Comparison of ENCODE assay signal across 8 cellular contexts in genomic region chr20:20237093-20237959, GRCh38.
A peak's percentile ranks its signal among the peaks of the same experiment; 100 is the strongest.
DNase-seq lines count a peak whose midpoint lies in the region; ATAC-seq and TF ChIP-seq lines count a peak whose summit lies in the region.

No MANE protein-coding gene starts in this region.

- WGBS in heart right ventricle, 2 donors, result 40 to 43% methylated on average over 11 of the region's 11 CpGs

- DNase-seq in SHP77 (lab: John Stamatoyannopoulos, UW) (peak; percentile 45 to 48), SHP77 treated with DMSO at 0.1 percent for 48 hours (lab: John Stamatoyannopoulos, UW) (no peak), NCI-H2029 treated with DMSO at 0.1 percent for 48 hours (lab: John Stamatoyannopoulos, UW) (peak; percentile 7), heart right ventricle (peak in 1 of 2 donors; percentile 37), gastrocnemius medialis (peak in 1 of 2 donors; percentile 49)
- DNase-seq in activated gamma-delta T cell treated with anti-CD3 and anti-CD28 coated beads, Interleukin-2, amount 50 U/mL, for 16 hours (ENCODE audit: low read depth), result peak; percentile 9

- H3K9me3 ChIP-seq in HEK293 (ENCODE audit: control insufficient read depth, insufficient read depth, low read depth, low read length), result no peaks in the 10 kb centered on the region
- no peaks in the 10 kb centered on the region for H3K9me3 ChIP-seq in heart right ventricle
- H3K9me3 ChIP-seq in gastrocnemius medialis, result no peaks in the 10 kb centered on the region

- intact Hi-C loops in heart right ventricle (cut with DNase I) (loop anchor here in 9 of 10 donors (1.0 to 10.0 kb wide), 7 partner anchors 63 to 155 kb away; no protein-coding TSS in a partner anchor), gastrocnemius medialis (cut with DNase I; ENCODE audit: low total_unique reads) (loop anchor here (1.0 kb wide), 2 partner anchors 107 to 153 kb away; no protein-coding TSS in a partner anchor)

- H3K4me3 ChIP-seq in HEK293 (ENCODE audit: low read depth, low read length), result no peak overlapping the region
- H3K4me3 ChIP-seq in heart right ventricle, result no peak overlapping the region
- H3K4me3 ChIP-seq in gastrocnemius medialis, result no peak overlapping the region

- POLR2A ChIA-PET in HEK293 (lab: Yijun Ruan, JAX), result no interaction called here

- CTCF ChIA-PET in HEK293 (lab: Yijun Ruan, JAX), result interaction anchor here (0.5 to 5.3 kb wide), 31 partner anchors 8 to 577 kb away, joined by 3 to 47 read pairs (median 4); no protein-coding TSS in a partner anchor

- H3K4me1 ChIP-seq in HEK293 (ENCODE audit: control insufficient read depth, insufficient read depth, low read length) (no peaks in the 10 kb centered on the region), heart right ventricle (peaks cover 0 to 10% (median 0%) of the 10 kb centered on the region in 9 donors), gastrocnemius medialis (peaks cover 10 to 11% of the 10 kb centered on the region in 2 donors)

- H3K36me3 ChIP-seq in HEK293 (ENCODE audit: control insufficient read depth in 2 of 2, insufficient read depth in 1 of 2, low read length in 2 of 2) (no peaks in the 10 kb centered on the region), heart right ventricle (no peaks in the 10 kb centered on the region), gastrocnemius medialis (no peaks in the 10 kb centered on the region)

- in situ Hi-C loops in gastrocnemius medialis (cut with MboI; ENCODE audit: low sequenced_read_pairs in 4 of 4), result loop anchor here in 1 of 4 donors (25.0 kb wide), 1 partner anchor 150 kb away; no protein-coding TSS in a partner anchor

- no peak overlapping the region for H3K27ac ChIP-seq in HEK293 (ENCODE audit: extremely low read depth, low read depth, low read length)
- no peak overlapping the region for H3K27ac ChIP-seq in heart right ventricle
- peak overlapping the region in 2 of 4 donors; percentile 8 to 31 for H3K27ac ChIP-seq in gastrocnemius medialis

- ATAC-seq in heart right ventricle, result peak in 7 of 8 donors; percentile 55 to 76 (median 69)
- peak; percentile 51 to 73 for ATAC-seq in gastrocnemius medialis
- ATAC-seq in HG02973 (IDR thresholded peaks at IDR 0.05; ENCODE audit: unreplicated experiment), result no peak

- TF ChIP-seq CTCF in HEK293 (tag by site-specific recombination; IDR thresholded peaks at IDR 0.05) (no peak), heart right ventricle (IDR thresholded peaks at IDR 0.05) (peak; percentile 52 to 82 (median 71)), gastrocnemius medialis (IDR thresholded peaks at IDR 0.05 in 4 of 5, conservative IDR thresholded peaks at IDR 0.05 in 1 of 5) (peak; percentile 75 to 84 (median 79))

- H3K27me3 ChIP-seq in heart right ventricle, result peaks cover 0 to 9% (median 0%) of the 10 kb centered on the region in 7 donors
- no peaks in the 10 kb centered on the region for H3K27me3 ChIP-seq in gastrocnemius medialis

- no peak for TF ChIP-seq POLR2A in gastrocnemius medialis (IDR thresholded peaks at IDR 0.05)

TF ChIP-seq in HEK293, 187 proteins besides CTCF, POLR2A, EP300 and RAD21 (continues in another document):
- TF ChIP-seq ZNF114 (tag by site-specific recombination; IDR thresholded peaks at IDR 0.05), result no peak
- TF ChIP-seq ZBTB1 (tag by site-specific recombination; IDR thresholded peaks at IDR 0.05), result no peak
- no peak for TF ChIP-seq ZNF112 (tag by site-specific recombination; IDR thresholded peaks at IDR 0.05)
- no peak for TF ChIP-seq ZSCAN23 (tag by site-specific recombination; IDR thresholded peaks at IDR 0.05)
- no peak for TF ChIP-seq ZNF138 (tag by site-specific recombination; IDR thresholded peaks at IDR 0.05; ENCODE audit: borderline replicate concordance)
- peak; percentile 67 for TF ChIP-seq ZFHX2 (tag by site-specific recombination; conservative IDR thresholded peaks at IDR 0.05)
- TF ChIP-seq INSM2 (tag by site-specific recombination; IDR thresholded peaks at IDR 0.05), result no peak
- TF ChIP-seq ELK4 (IDR thresholded peaks at IDR 0.05; ENCODE audit: borderline replicate concordance, low read depth, low read length), result no peak
- TF ChIP-seq YY2 (tag by site-specific recombination; IDR thresholded peaks at IDR 0.05), result no peak
- TF ChIP-seq ZNF654 (tag by site-specific recombination; IDR thresholded peaks at IDR 0.05; ENCODE audit: low read depth), result peak; percentile 53
- no peak for TF ChIP-seq ZNF2 (tag by site-specific recombination; IDR thresholded peaks at IDR 0.05)
- no peak for TF ChIP-seq ZNF626 (tag by site-specific recombination; IDR thresholded peaks at IDR 0.05)
- no peak for TF ChIP-seq ZNF510 (tag by site-specific recombination; IDR thresholded peaks at IDR 0.05; ENCODE audit: insufficient replicate concordance)
- TF ChIP-seq RBAK (tag by site-specific recombination; IDR thresholded peaks at IDR 0.05), result no peak
- TF ChIP-seq ZNF248 (tag by site-specific recombination; IDR thresholded peaks at IDR 0.05), result no peak
- TF ChIP-seq MEIS1 (CRISPR knock-in tag; IDR thresholded peaks at IDR 0.05; ENCODE audit: borderline replicate concordance), result no peak
- TF ChIP-seq ZNF791 (tag by site-specific recombination; IDR thresholded peaks at IDR 0.05), result no peak
- no peak for TF ChIP-seq TSHZ1 (tag by site-specific recombination; IDR thresholded peaks at IDR 0.05; ENCODE audit: borderline replicate concordance)
- TF ChIP-seq EGR2 (tag by site-specific recombination; IDR thresholded peaks at IDR 0.05; ENCODE audit: low read depth), result peak; percentile 65
- no peak for TF ChIP-seq ZNF514 (tag by site-specific recombination; IDR thresholded peaks at IDR 0.05)
- TF ChIP-seq ZNF16 (tag by site-specific recombination; IDR thresholded peaks at IDR 0.05; ENCODE audit: low read depth), result no peak
- 0 out of 2 replicates have a peak, but pooled peaks have one; percentile 64 for TF ChIP-seq ZNF366 (tag by site-specific recombination; conservative IDR thresholded peaks at IDR 0.05)
- TF ChIP-seq ZNF211 (tag by site-specific recombination; IDR thresholded peaks at IDR 0.05; ENCODE audit: low read depth), result no peak
- no peak for TF ChIP-seq ZNF777 (tag by site-specific recombination; IDR thresholded peaks at IDR 0.05; ENCODE audit: borderline replicate concordance)
